ENCODE assay signal across 1 cellular context in the genomic region with DNA sequence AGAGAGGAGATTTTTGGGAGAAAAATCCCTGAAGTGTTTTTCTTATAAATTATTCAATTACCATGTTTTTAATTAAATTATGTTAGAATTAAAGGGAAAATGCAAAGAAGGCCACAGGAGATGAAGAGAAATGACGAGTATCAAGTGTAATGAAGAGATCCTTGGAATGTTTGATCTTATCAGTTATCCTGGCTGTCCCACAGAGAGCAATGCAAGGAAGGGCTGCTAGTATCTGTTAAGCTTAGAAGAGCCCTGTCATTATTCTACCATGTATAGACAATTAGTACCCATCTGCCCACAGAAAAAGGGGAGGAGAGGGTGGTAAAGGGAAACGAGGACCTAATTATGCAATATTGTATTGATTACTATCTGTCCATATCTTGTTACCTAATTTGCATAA.
TF ChIP-seq lines count a peak whose summit lies in the region.

No MANE protein-coding gene starts in this region.

TF ChIP-seq in SK-N-SH, 30 proteins besides CTCF, POLR2A, EP300 and RAD21 (continued from another document):
- TF ChIP-seq, protein P1, sequence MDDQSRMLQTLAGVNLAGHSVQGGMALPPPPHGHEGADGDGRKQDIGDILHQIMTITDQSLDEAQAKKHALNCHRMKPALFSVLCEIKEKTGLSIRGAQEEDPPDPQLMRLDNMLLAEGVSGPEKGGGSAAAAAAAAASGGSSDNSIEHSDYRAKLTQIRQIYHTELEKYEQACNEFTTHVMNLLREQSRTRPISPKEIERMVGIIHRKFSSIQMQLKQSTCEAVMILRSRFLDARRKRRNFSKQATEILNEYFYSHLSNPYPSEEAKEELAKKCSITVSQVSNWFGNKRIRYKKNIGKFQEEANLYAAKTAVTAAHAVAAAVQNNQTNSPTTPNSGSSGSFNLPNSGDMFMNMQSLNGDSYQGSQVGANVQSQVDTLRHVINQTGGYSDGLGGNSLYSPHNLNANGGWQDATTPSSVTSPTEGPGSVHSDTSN (IDR thresholded peaks at IDR 0.05): no peak
- no peak for TF ChIP-seq TEAD4 (IDR thresholded peaks at IDR 0.05; ENCODE audit: borderline replicate concordance, insufficient read depth)
- TF ChIP-seq ELF1 (IDR thresholded peaks at IDR 0.05): no peak
- TF ChIP-seq, protein P2, sequence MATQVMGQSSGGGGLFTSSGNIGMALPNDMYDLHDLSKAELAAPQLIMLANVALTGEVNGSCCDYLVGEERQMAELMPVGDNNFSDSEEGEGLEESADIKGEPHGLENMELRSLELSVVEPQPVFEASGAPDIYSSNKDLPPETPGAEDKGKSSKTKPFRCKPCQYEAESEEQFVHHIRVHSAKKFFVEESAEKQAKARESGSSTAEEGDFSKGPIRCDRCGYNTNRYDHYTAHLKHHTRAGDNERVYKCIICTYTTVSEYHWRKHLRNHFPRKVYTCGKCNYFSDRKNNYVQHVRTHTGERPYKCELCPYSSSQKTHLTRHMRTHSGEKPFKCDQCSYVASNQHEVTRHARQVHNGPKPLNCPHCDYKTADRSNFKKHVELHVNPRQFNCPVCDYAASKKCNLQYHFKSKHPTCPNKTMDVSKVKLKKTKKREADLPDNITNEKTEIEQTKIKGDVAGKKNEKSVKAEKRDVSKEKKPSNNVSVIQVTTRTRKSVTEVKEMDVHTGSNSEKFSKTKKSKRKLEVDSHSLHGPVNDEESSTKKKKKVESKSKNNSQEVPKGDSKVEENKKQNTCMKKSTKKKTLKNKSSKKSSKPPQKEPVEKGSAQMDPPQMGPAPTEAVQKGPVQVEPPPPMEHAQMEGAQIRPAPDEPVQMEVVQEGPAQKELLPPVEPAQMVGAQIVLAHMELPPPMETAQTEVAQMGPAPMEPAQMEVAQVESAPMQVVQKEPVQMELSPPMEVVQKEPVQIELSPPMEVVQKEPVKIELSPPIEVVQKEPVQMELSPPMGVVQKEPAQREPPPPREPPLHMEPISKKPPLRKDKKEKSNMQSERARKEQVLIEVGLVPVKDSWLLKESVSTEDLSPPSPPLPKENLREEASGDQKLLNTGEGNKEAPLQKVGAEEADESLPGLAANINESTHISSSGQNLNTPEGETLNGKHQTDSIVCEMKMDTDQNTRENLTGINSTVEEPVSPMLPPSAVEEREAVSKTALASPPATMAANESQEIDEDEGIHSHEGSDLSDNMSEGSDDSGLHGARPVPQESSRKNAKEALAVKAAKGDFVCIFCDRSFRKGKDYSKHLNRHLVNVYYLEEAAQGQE (IDR thresholded peaks at IDR 0.05; ENCODE audit: low read depth, low read length): no peak
- TF ChIP-seq RCOR1 (IDR thresholded peaks at IDR 0.05; ENCODE audit: low read length): no peak
- TF ChIP-seq, protein P3, sequence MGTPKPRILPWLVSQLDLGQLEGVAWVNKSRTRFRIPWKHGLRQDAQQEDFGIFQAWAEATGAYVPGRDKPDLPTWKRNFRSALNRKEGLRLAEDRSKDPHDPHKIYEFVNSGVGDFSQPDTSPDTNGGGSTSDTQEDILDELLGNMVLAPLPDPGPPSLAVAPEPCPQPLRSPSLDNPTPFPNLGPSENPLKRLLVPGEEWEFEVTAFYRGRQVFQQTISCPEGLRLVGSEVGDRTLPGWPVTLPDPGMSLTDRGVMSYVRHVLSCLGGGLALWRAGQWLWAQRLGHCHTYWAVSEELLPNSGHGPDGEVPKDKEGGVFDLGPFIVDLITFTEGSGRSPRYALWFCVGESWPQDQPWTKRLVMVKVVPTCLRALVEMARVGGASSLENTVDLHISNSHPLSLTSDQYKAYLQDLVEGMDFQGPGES (IDR thresholded peaks at IDR 0.05; ENCODE audit: low read depth, low read length): no peak
- TF ChIP-seq JUND (IDR thresholded peaks at IDR 0.05): no peak
- TF ChIP-seq SIN3A (IDR thresholded peaks at IDR 0.05; ENCODE audit: borderline replicate concordance, low read depth, low read length): no peak
- TF ChIP-seq EZH2phosphoT487 (IDR thresholded peaks at IDR 0.05; ENCODE audit: borderline replicate concordance, low read depth): no peak
- no peak for TF ChIP-seq FOXJ3 (CRISPR knock-in tag; IDR thresholded peaks at IDR 0.05)
- TF ChIP-seq MEF2A (IDR thresholded peaks at IDR 0.05; ENCODE audit: borderline replicate concordance, low read depth): no peak
- no peak for TF ChIP-seq SMC3 (IDR thresholded peaks at IDR 0.05; ENCODE audit: low read depth, low read length)
- TF ChIP-seq, protein P4, sequence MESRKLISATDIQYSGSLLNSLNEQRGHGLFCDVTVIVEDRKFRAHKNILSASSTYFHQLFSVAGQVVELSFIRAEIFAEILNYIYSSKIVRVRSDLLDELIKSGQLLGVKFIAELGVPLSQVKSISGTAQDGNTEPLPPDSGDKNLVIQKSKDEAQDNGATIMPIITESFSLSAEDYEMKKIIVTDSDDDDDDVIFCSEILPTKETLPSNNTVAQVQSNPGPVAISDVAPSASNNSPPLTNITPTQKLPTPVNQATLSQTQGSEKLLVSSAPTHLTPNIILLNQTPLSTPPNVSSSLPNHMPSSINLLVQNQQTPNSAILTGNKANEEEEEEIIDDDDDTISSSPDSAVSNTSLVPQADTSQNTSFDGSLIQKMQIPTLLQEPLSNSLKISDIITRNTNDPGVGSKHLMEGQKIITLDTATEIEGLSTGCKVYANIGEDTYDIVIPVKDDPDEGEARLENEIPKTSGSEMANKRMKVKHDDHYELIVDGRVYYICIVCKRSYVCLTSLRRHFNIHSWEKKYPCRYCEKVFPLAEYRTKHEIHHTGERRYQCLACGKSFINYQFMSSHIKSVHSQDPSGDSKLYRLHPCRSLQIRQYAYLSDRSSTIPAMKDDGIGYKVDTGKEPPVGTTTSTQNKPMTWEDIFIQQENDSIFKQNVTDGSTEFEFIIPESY (IDR thresholded peaks at IDR 0.05; ENCODE audit: borderline replicate concordance, low read depth): no peak
